ENCODE assay signal across 8 cellular contexts in the genomic region with DNA sequence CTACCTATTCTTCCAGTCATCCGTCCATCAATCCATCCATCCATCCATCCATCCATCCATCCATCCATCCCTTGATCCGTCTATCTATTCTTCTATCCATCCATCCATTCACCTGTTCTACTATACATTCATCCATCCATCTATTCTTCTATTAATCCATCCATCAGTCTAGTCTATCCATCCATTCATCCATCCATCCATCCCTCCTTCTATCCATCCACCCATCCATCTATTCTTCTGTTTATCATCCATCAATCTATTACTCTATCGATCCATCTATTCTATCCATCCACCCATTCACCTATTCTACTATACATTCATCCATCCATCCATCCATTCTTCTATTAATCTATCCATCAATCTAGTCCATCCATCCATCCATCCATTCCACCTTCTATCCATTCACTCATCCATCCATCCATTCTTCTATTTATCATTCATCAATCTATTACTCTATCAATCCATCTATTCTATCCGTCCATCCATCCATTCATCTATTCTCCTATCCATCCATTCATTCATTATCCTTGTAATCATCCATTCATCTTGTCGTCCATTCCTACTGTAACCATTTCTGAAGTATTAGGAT.
"Had no signal": no experiment of that assay in that cellular context is flagged by ENCODE, and none has a peak within 500 bp of the region (broad histone marks: within the 10 kb centered on the region; RNA-seq: fewer than 3 reads in every experiment).

No MANE protein-coding gene starts in this region.

- DNase-seq: GDM1, GF-D8 had no signal

- FAIRE-seq: G401.6, GM12878, GM12891, GM12892, GM18507, GM19239 had no signal

- ATAC-seq: GM12878 had no signal

- H3K4me3 ChIP-seq: GM12878 had no signal
